30 cellular contexts compared by ENCODE assay signal in the genomic region with DNA sequence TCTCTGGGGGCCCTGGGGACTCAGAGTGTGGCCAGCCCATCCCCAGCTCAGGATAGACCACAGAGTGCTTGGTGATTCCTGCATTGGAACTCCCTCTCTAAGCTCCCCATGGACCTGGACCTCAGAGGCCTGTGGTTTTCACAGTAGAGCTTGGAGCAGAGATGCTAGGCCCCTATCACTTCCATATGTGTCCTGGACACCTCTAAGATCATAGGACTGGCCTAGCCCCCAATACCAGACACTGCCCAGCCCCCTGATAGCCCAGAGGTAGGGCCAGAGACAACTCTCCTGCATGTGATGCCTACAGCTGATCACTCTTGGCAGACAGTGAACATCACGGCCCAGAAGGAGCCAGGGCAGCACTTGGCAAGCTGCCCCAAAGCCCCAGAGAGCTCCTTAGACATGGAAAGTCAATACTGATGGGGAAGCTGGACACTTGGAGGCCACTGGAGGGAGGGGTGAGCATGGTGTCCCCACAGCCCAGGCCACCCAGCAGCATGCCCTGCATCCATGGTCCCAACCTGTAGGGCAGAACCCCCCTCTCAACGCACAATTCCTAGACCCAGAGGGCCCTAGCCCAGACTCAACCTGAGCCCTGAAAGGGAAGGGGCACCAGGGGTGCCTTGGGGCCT. TPM values are rescaled to one million over a fixed set of nuclear protein-coding genes. Genes with fewer than 3 reads are reported as not detected.
DNase-seq lines count a peak whose midpoint lies in the region; ATAC-seq, FAIRE-seq and TF ChIP-seq lines count a peak whose summit lies in the region.
"Had no signal": no experiment of that assay in that cellular context is flagged by ENCODE, and none has a peak within 500 bp of the region (broad histone marks: within the 10 kb centered on the region; RNA-seq: fewer than 3 reads in every experiment).

No MANE protein-coding gene starts in this region.

- no peak for TF ChIP-seq EP300 in H1 (IDR thresholded peaks at IDR 0.05; ENCODE audit: borderline replicate concordance in 1 of 2, low read depth in 2 of 2, low read length in 2 of 2)

- H3K79me2 ChIP-seq in H1 (ENCODE audit: control insufficient read depth in 1 of 2, insufficient read depth in 2 of 2, low read length in 2 of 2) (no peaks in the 10 kb centered on the region), GM23338 (replicated peaks; ENCODE audit: insufficient read depth) (no peaks in the 10 kb centered on the region)

- no peak overlapping the region for H2BK20ac ChIP-seq in H1 (ENCODE audit: low read length)

- no peaks in the 10 kb centered on the region for H3K9me3 ChIP-seq in H1 (ENCODE audit: insufficient read depth in 2 of 2, low read depth in 1 of 2, low read length in 1 of 2)
- H3K9me3 ChIP-seq in endodermal cell (ENCODE audit: control insufficient read depth, low read length), result no peaks in the 10 kb centered on the region
- H3K9me3 ChIP-seq in lung (ENCODE audit: control insufficient read depth in 2 of 2, insufficient read depth in 1 of 2, low read length in 1 of 2), result no peaks in the 10 kb centered on the region
- H3K9me3 ChIP-seq in adrenal gland (replicated peaks in 1 of 3), result no peaks in the 10 kb centered on the region
- H3K9me3 ChIP-seq: BE2C, BLaER1 had no signal

- no peak overlapping the region for H4K5ac ChIP-seq in H1 (ENCODE audit: insufficient read length, low read depth, low read length)

- H3K27me3 ChIP-seq in H1 (replicated peaks in 1 of 4; ENCODE audit: control insufficient read depth in 3 of 4, extremely low read depth in 1 of 4, insufficient read depth in 3 of 4, low read length in 3 of 4) (no peaks in the 10 kb centered on the region), endodermal cell (ENCODE audit: control insufficient read depth, insufficient read depth, low read length, poor library complexity, severe bottlenecking) (no peaks in the 10 kb centered on the region), lung (ENCODE audit: control insufficient read depth, insufficient read depth) (no peaks in the 10 kb centered on the region), adrenal gland (no peaks in the 10 kb centered on the region), GM23338 (ENCODE audit: insufficient read depth) (no peaks in the 10 kb centered on the region)
- H3K27me3 ChIP-seq: BE2C, BLaER1 had no signal

- H4K8ac ChIP-seq in H1 (ENCODE audit: extremely low read depth, insufficient read depth, low read length), result peak overlapping the region; percentile 15; the same call in 1 of the 2 replicates

- WGBS in H1 (ENCODE audit: extremely low coverage in 1 of 2, insufficient coverage in 1 of 2, insufficient read length in 1 of 2, insufficient replicate concordance in 2 of 2, low coverage in 1 of 2, low lambda C conversion rate in 2 of 2, missing lambda C conversion rate in 1 of 2), 2 experiments, result 52% methylated on average over 2 of the region's 2 CpGs; no CpG with 5 or more reads in 1 of the 2 experiments
- 75 to 90% methylated on average over 2 of the region's 2 CpGs for WGBS in endodermal cell (ENCODE audit: insufficient coverage in 1 of 2, insufficient read length in 1 of 2), 2 experiments
- 47 to 73% methylated on average over 2 of the region's 2 CpGs for WGBS in lung, 2 donors
- 56 to 100% (median 70%) methylated on average over 1 to 2 of the region's 2 CpGs; no CpG with 5 or more reads in 1 of the 4 donors for WGBS in adrenal gland, 4 donors

- H2BK12ac ChIP-seq in H1 (ENCODE audit: low read depth, low read length), result no peak overlapping the region

- H2BK15ac ChIP-seq in H1 (ENCODE audit: low read length), result no peak overlapping the region

- H3K4me2 ChIP-seq in H1 (ENCODE audit: insufficient read depth in 1 of 2, low read depth in 2 of 2, low read length in 2 of 2) (no peak overlapping the region), GM23338 (no peak overlapping the region)
- H3K4me2 ChIP-seq: BLaER1 had no signal

- H3K4me1 Mint-ChIP-seq in activated CD8-positive, alpha-beta T cell treated with anti-CD3 and anti-CD28 coated beads, Interleukin-2, amount 10 ng/mL, durations not matched to agents 7 days and 5 days (ENCODE audit: low read depth), result no peaks in the 10 kb centered on the region
- no peaks in the 10 kb centered on the region for H3K4me1 Mint-ChIP-seq in activated CD8-positive, alpha-beta T cell treated with anti-CD3 and anti-CD28 coated beads for 36 hours (ENCODE audit: low read depth)
- H3K4me1 Mint-ChIP-seq in endodermal cell, result no peaks in the 10 kb centered on the region
- H3K4me1 Mint-ChIP-seq in GM23338, result no peaks in the 10 kb centered on the region
- H3K4me1 Mint-ChIP-seq: CD14-positive monocyte; CD4-positive, CD25-positive, alpha-beta regulatory T cell; CD8-positive, alpha-beta memory T cell had no signal

- no peak overlapping the region for H2BK5ac ChIP-seq in H1 (ENCODE audit: low read depth, low read length)

- no peaks in the 10 kb centered on the region for H3K27me3 Mint-ChIP-seq in activated CD8-positive, alpha-beta T cell treated with anti-CD3 and anti-CD28 coated beads, Interleukin-2, amount 10 ng/mL, durations not matched to agents 7 days and 5 days (ENCODE audit: low read depth)
- H3K27me3 Mint-ChIP-seq in activated CD8-positive, alpha-beta T cell treated with anti-CD3 and anti-CD28 coated beads for 36 hours, result no peaks in the 10 kb centered on the region
- H3K27me3 Mint-ChIP-seq in endodermal cell (ENCODE audit: insufficient read depth), result no peaks in the 10 kb centered on the region
- peaks cover 4% of the 10 kb centered on the region for H3K27me3 Mint-ChIP-seq in GM23338 (ENCODE audit: insufficient read depth, low read depth, poor library complexity)

- no peaks in the 10 kb centered on the region for H3K4me1 ChIP-seq in H1 (replicated peaks in 1 of 4; ENCODE audit: control insufficient read depth in 3 of 4, insufficient read depth in 4 of 4, low read length in 3 of 4)
- H3K4me1 ChIP-seq in endodermal cell (ENCODE audit: control insufficient read depth, insufficient read depth, low read length), result no peaks in the 10 kb centered on the region
- H3K4me1 ChIP-seq in lung (ENCODE audit: control insufficient read depth in 2 of 2, insufficient read depth in 2 of 2, low read length in 2 of 2), result no peaks in the 10 kb centered on the region
- no peaks in the 10 kb centered on the region for H3K4me1 ChIP-seq in adrenal gland (replicated peaks in 1 of 2)
- H3K4me1 ChIP-seq in GM23338 (ENCODE audit: insufficient read depth), result no peaks in the 10 kb centered on the region
- H3K4me1 ChIP-seq: BE2C, BLaER1 had no signal

- H3K18ac ChIP-seq in H1 (ENCODE audit: extremely low read depth, low read length), result no peak overlapping the region

- POLR2A ChIA-PET in activated CD8-positive, alpha-beta T cell treated with anti-CD3 and anti-CD28 coated beads, Interleukin-2, amount 10 ng/mL, durations not matched to agents 7 days and 5 days (lab: Charles Lee), result interaction anchor here (0.6 kb wide), 1 partner anchor 8 kb away, joined by 3 read pairs; no protein-coding TSS in a partner anchor
- POLR2A ChIA-PET in activated CD8-positive, alpha-beta T cell treated with anti-CD3 and anti-CD28 coated beads for 36 hours (lab: Charles Lee), result no interaction called here
- POLR2A ChIA-PET in H1 (lab: Charles Lee; ENCODE audit: partially characterized antibody), result no interaction called here

- H4K20me1 ChIP-seq in H1 (replicated peaks in 1 of 2; ENCODE audit: control insufficient read depth in 1 of 2, insufficient read depth in 2 of 2, low read length in 2 of 2) (no peaks in the 10 kb centered on the region), GM23338 (replicated peaks; ENCODE audit: insufficient read depth) (no peaks in the 10 kb centered on the region)
- H4K20me1 ChIP-seq: BLaER1 had no signal

- peak; percentile 12 for DNase-seq in activated CD8-positive, alpha-beta T cell treated with anti-CD3 and anti-CD28 coated beads, Interleukin-2, amount 10 ng/mL, durations not matched to agents 7 days and 5 days
- DNase-seq in activated CD8-positive, alpha-beta T cell treated with anti-CD3 and anti-CD28 coated beads for 36 hours, result no peak
- DNase-seq in H1 (ENCODE audit: low read depth in 1 of 2, low spot score in 2 of 2) (peak in 1 of 2 experiments; percentile 39), endodermal cell (peak; percentile 29), lung (ENCODE audit: low spot score) (peak; percentile 19), adrenal gland (no peak), GM23338 (ENCODE audit: low spot score) (no peak)
- DNase-seq: ACHN; BE2C; C1 segment of cervical spinal cord; CD4-positive, alpha-beta memory T cell; CD4-positive, CD25-positive, alpha-beta regulatory T cell; CD8-positive, alpha-beta memory T cell; COR-L47; DMS 273 treated with DMSO at 0.1 percent for 48 hours; DMS153; DMS53; DMS79; DND-41; GDM1 had no signal

- no peak overlapping the region for H3K27ac Mint-ChIP-seq in activated CD8-positive, alpha-beta T cell treated with anti-CD3 and anti-CD28 coated beads, Interleukin-2, amount 10 ng/mL, durations not matched to agents 7 days and 5 days
- H3K27ac Mint-ChIP-seq in activated CD8-positive, alpha-beta T cell treated with anti-CD3 and anti-CD28 coated beads for 36 hours, result no peak overlapping the region
- no peak overlapping the region for H3K27ac Mint-ChIP-seq in endodermal cell
- no peak overlapping the region for H3K27ac Mint-ChIP-seq in GM23338
- H3K27ac Mint-ChIP-seq: CD4-positive, alpha-beta memory T cell; CD4-positive, CD25-positive, alpha-beta regulatory T cell; CD8-positive, alpha-beta memory T cell had no signal

- H3K27ac ChIP-seq in H1 (ENCODE audit: low read depth, low read length) (no peak overlapping the region), endodermal cell (ENCODE audit: low read depth, low read length) (no peak overlapping the region), lung (ENCODE audit: low read depth in 1 of 2, low read length in 1 of 2) (no peak overlapping the region), adrenal gland (no peak overlapping the region), GM23338 (ENCODE audit: low read depth) (no peak overlapping the region)
- H3K27ac ChIP-seq: BLaER1 had no signal

- ATAC-seq in activated CD8-positive, alpha-beta T cell treated with anti-CD3 and anti-CD28 coated beads, Interleukin-2, amount 10 ng/mL, durations not matched to agents 7 days and 5 days, result no peak
- no peak for ATAC-seq in activated CD8-positive, alpha-beta T cell treated with anti-CD3 and anti-CD28 coated beads for 36 hours
- ATAC-seq in lung (ENCODE audit: insufficient read depth, low FRiP score) (no peak), GM21723 (IDR thresholded peaks at IDR 0.05; ENCODE audit: unreplicated experiment) (no peak), GM23338 (no peak)

- H4K91ac ChIP-seq in H1 (replicated peaks; ENCODE audit: insufficient read length, low read length), result no peak overlapping the region

- no peak overlapping the region for H3K4me3 Mint-ChIP-seq in activated CD8-positive, alpha-beta T cell treated with anti-CD3 and anti-CD28 coated beads, Interleukin-2, amount 10 ng/mL, durations not matched to agents 7 days and 5 days
- no peak overlapping the region for H3K4me3 Mint-ChIP-seq in activated CD8-positive, alpha-beta T cell treated with anti-CD3 and anti-CD28 coated beads for 36 hours
- H3K4me3 Mint-ChIP-seq in endodermal cell, result no peak overlapping the region
- H3K4me3 Mint-ChIP-seq in GM23338, result no peak overlapping the region
- H3K4me3 Mint-ChIP-seq: CD14-positive monocyte; CD4-positive, alpha-beta memory T cell; CD4-positive, CD25-positive, alpha-beta regulatory T cell; CD8-positive, alpha-beta memory T cell had no signal

- H2BK120ac ChIP-seq in H1 (replicated peaks; ENCODE audit: low read depth, low read length), result no peak overlapping the region

- no peak overlapping the region for H3K56ac ChIP-seq in H1 (replicated peaks; ENCODE audit: insufficient read length, low read depth, low read length)

- 0 out of 2 replicates have a peak, but pooled peaks cover 5% of the 10 kb centered on the region for H3K9me2 ChIP-seq in GM23338 (ENCODE audit: insufficient read depth)

- no peak for TF ChIP-seq CTCF in activated CD8-positive, alpha-beta T cell treated with anti-CD3 and anti-CD28 coated beads for 36 hours (IDR thresholded peaks at IDR 0.05)
- TF ChIP-seq CTCF in H1 (IDR thresholded peaks at IDR 0.05; ENCODE audit: control extremely low read depth in 1 of 3, insufficient read depth in 1 of 3, low read depth in 1 of 3, low read length in 3 of 3) (no peak), endodermal cell (conservative IDR thresholded peaks at IDR 0.05) (no peak), lung (IDR thresholded peaks at IDR 0.05; ENCODE audit: control extremely low read depth, extremely low read depth) (no peak), adrenal gland (IDR thresholded peaks at IDR 0.05) (no peak), GM23338 (conservative IDR thresholded peaks at IDR 0.05; ENCODE audit: low read depth in 2 of 2) (no peak)

- H2AK5ac ChIP-seq in H1 (ENCODE audit: low read depth, low read length), result no peak overlapping the region

- TF ChIP-seq POLR2A in H1 (IDR thresholded peaks at IDR 0.05; ENCODE audit: control extremely low read depth in 1 of 2, low read depth in 2 of 2, low read length in 2 of 2) (no peak), adrenal gland (IDR thresholded peaks at IDR 0.05) (no peak)

- H3K23ac ChIP-seq in H1 (ENCODE audit: insufficient read length), result no peak overlapping the region

- H3K36me3 Mint-ChIP-seq in activated CD8-positive, alpha-beta T cell treated with anti-CD3 and anti-CD28 coated beads, Interleukin-2, amount 10 ng/mL, durations not matched to agents 7 days and 5 days (ENCODE audit: low read depth), result no peaks in the 10 kb centered on the region
- H3K36me3 Mint-ChIP-seq in activated CD8-positive, alpha-beta T cell treated with anti-CD3 and anti-CD28 coated beads for 36 hours (ENCODE audit: low read depth), result no peaks in the 10 kb centered on the region
- no peaks in the 10 kb centered on the region for H3K36me3 Mint-ChIP-seq in endodermal cell (ENCODE audit: low read depth)
- no peaks in the 10 kb centered on the region for H3K36me3 Mint-ChIP-seq in GM23338 (ENCODE audit: low read depth)
- H3K36me3 Mint-ChIP-seq: CD14-positive monocyte; CD4-positive, alpha-beta memory T cell; CD4-positive, CD25-positive, alpha-beta regulatory T cell; CD8-positive, alpha-beta memory T cell had no signal

- no peak overlapping the region for H2AFZ ChIP-seq in H1 (ENCODE audit: low read length)
- H2AFZ ChIP-seq in GM23338, result no peak overlapping the region

- no peak for FAIRE-seq in H1 (lab: Jason Lieb, UNC)
- FAIRE-seq: A204.1, GM12878, GM18507 had no signal

- H3K14ac ChIP-seq in H1 (ENCODE audit: insufficient read length), result no peak overlapping the region

- no peak overlapping the region for H3K4ac ChIP-seq in H1 (replicated peaks; ENCODE audit: insufficient read length, low read depth, low read length)

- TF ChIP-seq RAD21 in H1 (IDR thresholded peaks at IDR 0.05 in 1 of 2, conservative IDR thresholded peaks at IDR 0.05 in 1 of 2; ENCODE audit: low read depth in 2 of 2, low read length in 2 of 2), result no peak

- no peak overlapping the region for H3K4me3 ChIP-seq in H1 (ENCODE audit: extremely low read depth in 1 of 4, insufficient read depth in 2 of 4, low read depth in 3 of 4, low read length in 4 of 4)
- H3K4me3 ChIP-seq in endodermal cell (ENCODE audit: low read length), result no peak overlapping the region
- H3K4me3 ChIP-seq in lung, result no peak overlapping the region
- no peak overlapping the region for H3K4me3 ChIP-seq in adrenal gland
- no peak overlapping the region for H3K4me3 ChIP-seq in GM23338
- H3K4me3 ChIP-seq: BLaER1, GM12878 had no signal

- no peaks in the 10 kb centered on the region for H3K9me3 Mint-ChIP-seq in activated CD8-positive, alpha-beta T cell treated with anti-CD3 and anti-CD28 coated beads, Interleukin-2, amount 10 ng/mL, durations not matched to agents 7 days and 5 days (ENCODE audit: insufficient read depth)
- no peaks in the 10 kb centered on the region for H3K9me3 Mint-ChIP-seq in activated CD8-positive, alpha-beta T cell treated with anti-CD3 and anti-CD28 coated beads for 36 hours
- H3K9me3 Mint-ChIP-seq in endodermal cell, result no peaks in the 10 kb centered on the region
- no peaks in the 10 kb centered on the region; the same call in 1 of the 3 replicates for H3K9me3 Mint-ChIP-seq in GM23338
- H3K9me3 Mint-ChIP-seq: CD8-positive, alpha-beta memory T cell had no signal

- no peaks in the 10 kb centered on the region for H3F3A ChIP-seq in GM23338 (replicated peaks; ENCODE audit: low read depth)

- no peaks in the 10 kb centered on the region for H3K36me3 ChIP-seq in H1 (ENCODE audit: control insufficient read depth in 2 of 4, insufficient read depth in 4 of 4, low read length in 3 of 4)
- no peaks in the 10 kb centered on the region for H3K36me3 ChIP-seq in endodermal cell (ENCODE audit: control insufficient read depth, insufficient read depth, low read length)
- no peaks in the 10 kb centered on the region for H3K36me3 ChIP-seq in lung (ENCODE audit: control insufficient read depth in 2 of 2, insufficient read depth in 2 of 2, low read length in 2 of 2)
- no peaks in the 10 kb centered on the region for H3K36me3 ChIP-seq in adrenal gland (replicated peaks in 1 of 2)
- H3K36me3 ChIP-seq in GM23338 (ENCODE audit: insufficient read depth), result no peaks in the 10 kb centered on the region
- H3K36me3 ChIP-seq: BE2C, BLaER1 had no signal

- no peak overlapping the region for H3K9ac ChIP-seq in H1 (replicated peaks in 1 of 4; ENCODE audit: extremely low read depth in 1 of 4, low read depth in 3 of 4, low read length in 3 of 4)
- H3K9ac ChIP-seq in endodermal cell (ENCODE audit: extremely low read depth, low read length, poor library complexity, severe bottlenecking), result no peak overlapping the region
- H3K9ac ChIP-seq: BLaER1 had no signal

- CTCF ChIA-PET in activated CD8-positive, alpha-beta T cell treated with anti-CD3 and anti-CD28 coated beads, Interleukin-2, amount 10 ng/mL, durations not matched to agents 7 days and 5 days (lab: Charles Lee), result no interaction called here
- CTCF ChIA-PET in activated CD8-positive, alpha-beta T cell treated with anti-CD3 and anti-CD28 coated beads for 36 hours (lab: Charles Lee), result interaction anchor here (1.0 kb wide), 1 partner anchor 121 kb away, joined by 4 read pairs; no protein-coding TSS in a partner anchor
- CTCF ChIA-PET in H1 (lab: Charles Lee; ENCODE audit: partially characterized antibody), result interaction anchor here (0.9 to 1.9 kb wide), 3 partner anchors 9 to 56 kb away, joined by 3 to 10 read pairs (median 3); no protein-coding TSS in a partner anchor

- intact Hi-C loops in activated CD8-positive, alpha-beta T cell treated with anti-CD3 and anti-CD28 coated beads for 36 hours (cut with micrococcal nuclease), result no loop called here
- intact Hi-C loops in adrenal gland (cut with DNase I), result no loop called here

- H3K23me2 ChIP-seq in H1 (ENCODE audit: low read depth, low read length), result no peaks in the 10 kb centered on the region

- no peaks in the 10 kb centered on the region for H3K79me1 ChIP-seq in H1 (ENCODE audit: low read depth, low read length)

RNA-seq across cellular contexts. Expression of a gene that starts 27.1 kb away (rescaled TPM):
- total RNA-seq in activated CD8-positive, alpha-beta T cell treated with anti-CD3 and anti-CD28 coated beads, Interleukin-2, amount 10 ng/mL, durations not matched to agents 7 days and 5 days, result not detected
- total RNA-seq in activated CD8-positive, alpha-beta T cell treated with anti-CD3 and anti-CD28 coated beads for 36 hours, result under 1 TPM; 0.50 to 0.67 TPM
- total RNA-seq in H1 (2021; fragmentation: NEBNext Ultra II Directional; extraction: Animal tissue kit (Norgen Biotek cat#: 25700)), result not detected in 2 replicates
- polyA plus RNA-seq in H1 (2011; rRNA removed) (0.23 TPM in 1 of 2 replicates, not detected in the other), lung (10 to 100 TPM in 1 of 2 donors, 1 to 10 TPM in 1; 2.1 to 19.4 TPM), adrenal gland (1 to 10 TPM in 1 of 3 donors, under 1 TPM in 2; 0.77 to 2.3 (median 0.99) TPM), GM23338 (2016; fragmentation: Nextera tagmentation; extraction: Ambion mirVana) (not detected in 2 replicates)
- 0.14 TPM for polyA plus RNA-seq in H1 (2011; cell fraction: cytosol; rRNA removed)
- polyA plus RNA-seq in H1 (2011; cell fraction: nucleus; rRNA removed), result not detected
- polyA plus RNA-seq in H1 (2012, experiment 1 of 2), result 0.29 to 0.54 TPM (median 0.32 TPM) in 3 of 4 replicates, not detected in the other
- not detected for polyA plus RNA-seq in H1 (2012, experiment 2 of 2)
- polyA plus RNA-seq in H1 (2013, experiment 1 of 2), result not detected
- not detected for polyA plus RNA-seq in H1 (2013, experiment 2 of 2)
- polyA minus RNA-seq in H1 (2011; rRNA and poly(A)+ RNA removed), result 0.16 TPM in 1 of 2 replicates, not detected in the other
- polyA minus RNA-seq in H1 (2011; cell fraction: cytosol; rRNA and poly(A)+ RNA removed), result not detected
- polyA minus RNA-seq in H1 (2011; cell fraction: nucleus; rRNA and poly(A)+ RNA removed), result not detected
- total RNA-seq in endodermal cell (not detected), lung (10 to 100 TPM in 1 of 2 donors, 1 to 10 TPM in 1; 2.1 to 15.1 TPM), adrenal gland (1 to 10 TPM in 1 of 8 donors, under 1 TPM in 2, not detected in 5; 0.23 to 1.2 (median 0.47) TPM)
- polyA plus RNA-seq in endodermal cell (2013, experiment 1 of 2), result 0.21 TPM
- polyA plus RNA-seq in endodermal cell (2013, experiment 2 of 2), result not detected
- not detected in 2 replicates for total RNA-seq in GM23338 (2014; rRNA removed; shearing (Covaris generic))
- total RNA-seq: A673; CD4-positive, alpha-beta memory T cell; CD4-positive, CD25-positive, alpha-beta regulatory T cell had no signal
- polyA plus RNA-seq: AG04450; CD14-positive monocyte; CD4-positive, alpha-beta memory T cell; CD4-positive, CD25-positive, alpha-beta regulatory T cell; CD8-positive, alpha-beta memory T cell had no signal

RNA-seq across cellular contexts. Expression of a gene that starts 44.7 kb away (rescaled TPM):
- total RNA-seq in activated CD8-positive, alpha-beta T cell treated with anti-CD3 and anti-CD28 coated beads, Interleukin-2, amount 10 ng/mL, durations not matched to agents 7 days and 5 days, result not detected
- total RNA-seq in activated CD8-positive, alpha-beta T cell treated with anti-CD3 and anti-CD28 coated beads for 36 hours, result not detected
- not detected in 2 replicates for total RNA-seq in H1 (2021; fragmentation: NEBNext Ultra II Directional; extraction: Animal tissue kit (Norgen Biotek cat#: 25700))
- not detected in 2 replicates for polyA plus RNA-seq in H1 (2011; rRNA removed)
- not detected for polyA plus RNA-seq in H1 (2011; cell fraction: cytosol; rRNA removed)
- polyA plus RNA-seq in H1 (2011; cell fraction: nucleus; rRNA removed), result not detected
- not detected in 4 replicates for polyA plus RNA-seq in H1 (2012, experiment 1 of 2)
- polyA plus RNA-seq in H1 (2012, experiment 2 of 2), result not detected
- polyA plus RNA-seq in H1 (2013, experiment 1 of 2), result not detected
- not detected for polyA plus RNA-seq in H1 (2013, experiment 2 of 2)
- polyA minus RNA-seq in H1 (2011; rRNA and poly(A)+ RNA removed), result not detected in 2 replicates
- not detected for polyA minus RNA-seq in H1 (2011; cell fraction: cytosol; rRNA and poly(A)+ RNA removed)
- not detected for polyA minus RNA-seq in H1 (2011; cell fraction: nucleus; rRNA and poly(A)+ RNA removed)
- not detected for total RNA-seq in endodermal cell
- polyA plus RNA-seq in endodermal cell (2013, experiment 1 of 2), result not detected
- polyA plus RNA-seq in endodermal cell (2013, experiment 2 of 2), result not detected
- total RNA-seq in lung, result not detected
- not detected for polyA plus RNA-seq in lung
- not detected for total RNA-seq in adrenal gland
- not detected for polyA plus RNA-seq in adrenal gland
- not detected in 2 replicates for total RNA-seq in GM23338 (2014; rRNA removed; shearing (Covaris generic))
- polyA plus RNA-seq in GM23338 (2016; fragmentation: Nextera tagmentation; extraction: Ambion mirVana), result not detected in 2 replicates
- total RNA-seq: A673; CD4-positive, alpha-beta memory T cell; CD4-positive, CD25-positive, alpha-beta regulatory T cell; CD8-positive, alpha-beta memory T cell; Daoy; G401; GM12878 had no signal
- polyA plus RNA-seq: AG04450; CD14-positive monocyte; CD4-positive, alpha-beta memory T cell; CD4-positive, CD25-positive, alpha-beta regulatory T cell; CD8-positive, alpha-beta memory T cell; GM12878 had no signal

RNA-seq across cellular contexts. Expression of a gene that starts 52.5 kb away (rescaled TPM):
- not detected for total RNA-seq in activated CD8-positive, alpha-beta T cell treated with anti-CD3 and anti-CD28 coated beads, Interleukin-2, amount 10 ng/mL, durations not matched to agents 7 days and 5 days
- not detected for total RNA-seq in activated CD8-positive, alpha-beta T cell treated with anti-CD3 and anti-CD28 coated beads for 36 hours
- not detected in 2 replicates for total RNA-seq in H1 (2021; fragmentation: NEBNext Ultra II Directional; extraction: Animal tissue kit (Norgen Biotek cat#: 25700))
- polyA plus RNA-seq in H1 (2011; rRNA removed) (not detected in 2 replicates), lung (not detected), adrenal gland (not detected), GM23338 (2016; fragmentation: Nextera tagmentation; extraction: Ambion mirVana) (0.83 and 0.86 TPM in 2 replicates)
- not detected for polyA plus RNA-seq in H1 (2011; cell fraction: cytosol; rRNA removed)
- not detected for polyA plus RNA-seq in H1 (2011; cell fraction: nucleus; rRNA removed)
- 1.3 to 1.7 TPM (median 1.6 TPM) in 4 replicates for polyA plus RNA-seq in H1 (2012, experiment 1 of 2)
- polyA plus RNA-seq in H1 (2012, experiment 2 of 2), result not detected
- polyA plus RNA-seq in H1 (2013, experiment 1 of 2), result not detected
- not detected for polyA plus RNA-seq in H1 (2013, experiment 2 of 2)
- polyA minus RNA-seq in H1 (2011; rRNA and poly(A)+ RNA removed), result not detected in 2 replicates
- polyA minus RNA-seq in H1 (2011; cell fraction: cytosol; rRNA and poly(A)+ RNA removed), result not detected
- not detected for polyA minus RNA-seq in H1 (2011; cell fraction: nucleus; rRNA and poly(A)+ RNA removed)
- total RNA-seq in endodermal cell (not detected), lung (not detected), adrenal gland (not detected)
- polyA plus RNA-seq in endodermal cell (2013, experiment 1 of 2), result not detected
- polyA plus RNA-seq in endodermal cell (2013, experiment 2 of 2), result not detected
- total RNA-seq in GM23338 (2014; rRNA removed; shearing (Covaris generic)), result not detected in 2 replicates
- total RNA-seq: A673; CD4-positive, alpha-beta memory T cell; CD4-positive, CD25-positive, alpha-beta regulatory T cell; CD8-positive, alpha-beta memory T cell; Daoy; G401; GM12878 had no signal
- polyA plus RNA-seq: AG04450; CD14-positive monocyte; CD4-positive, alpha-beta memory T cell; CD4-positive, CD25-positive, alpha-beta regulatory T cell; CD8-positive, alpha-beta memory T cell; GM12878 had no signal

Comparison
In these comparisons a context has a peak if more than half of its experiments do, and no peak if none do; other contexts are left out.
1. DNase-seq: peak in activated CD8-positive, alpha-beta T cell treated with anti-CD3 and anti-CD28 coated beads, Interleukin-2, amount 10 ng/mL, durations not matched to agents 7 days and 5 days (single experiment), endodermal cell (single experiment) and lung (single experiment); none in activated CD8-positive, alpha-beta T cell treated with anti-CD3 and anti-CD28 coated beads for 36 hours (single experiment), adrenal gland (0 of 7) and GM23338 (single experiment).